Comparison of ENCODE assay signal across 17 cellular contexts in the genomic region with DNA sequence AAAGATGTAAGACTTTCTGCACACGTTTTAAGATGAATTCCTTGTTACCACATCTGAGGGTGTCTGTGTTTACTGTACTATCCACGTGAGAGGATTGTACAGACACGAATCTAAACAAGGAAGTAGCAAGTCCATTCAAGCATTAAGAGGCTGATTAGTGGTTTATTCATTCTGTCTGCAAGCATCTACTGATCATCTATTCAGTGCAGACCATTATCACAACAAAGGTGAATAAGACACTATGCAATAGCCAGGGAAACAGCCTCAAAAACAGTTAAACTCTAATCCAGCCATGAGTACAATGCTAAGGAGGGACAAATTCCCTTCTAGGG.
DNase-seq lines count a peak whose midpoint lies in the region; ATAC-seq lines count a peak whose summit lies in the region.
"Had no signal": no experiment of that assay in that cellular context is flagged by ENCODE, and none has a peak within 500 bp of the region (broad histone marks: within the 10 kb centered on the region; RNA-seq: fewer than 3 reads in every experiment).

No MANE protein-coding gene starts in this region.

- DNase-seq in DMS153 treated with DMSO at 0.1 percent for 48 hours (lab: John Stamatoyannopoulos, UW; ENCODE audit: unreplicated experiment) (peak; percentile 6), SW480 (ENCODE audit: low spot score) (peak; percentile 52), left colon (no peak), NCI-H526 treated with DMSO at 0.1 percent for 48 hours (lab: John Stamatoyannopoulos, UW) (no peak), NCI-H2227 (lab: John Stamatoyannopoulos, UW; ENCODE audit: unreplicated experiment) (no peak)
- DNase-seq: activated CD4-positive, alpha-beta T cell treated with anti-CD3 and anti-CD28 coated beads, Interleukin-2, amount 50 U/mL, for 1 hour; activated T-cell treated with anti-CD3 and anti-CD28 coated beads, Interleukin-2, amount 50 U/mL, for 24 hours; Calu3; heart right ventricle; Karpas-422; NCI-H510A treated with DMSO at 0.1 percent for 48 hours; PC-3; right cardiac atrium had no signal

- intact Hi-C loops in left colon (cut with DNase I, micrococcal nuclease) = no loop called here

- ATAC-seq in HG02759 (IDR thresholded peaks at IDR 0.05; ENCODE audit: unreplicated experiment) (peak; percentile 57), left colon (peak; percentile 47), GM19455 (IDR thresholded peaks at IDR 0.05; ENCODE audit: unreplicated experiment) (no peak), GM21619 (IDR thresholded peaks at IDR 0.05; ENCODE audit: unreplicated experiment) (no peak)
- ATAC-seq: activated naive CD4-positive, alpha-beta T cell treated with anti-CD3 and anti-CD28 coated beads, Interleukin-2, amount 50 U/mL, for 72 hours; PC-3; right cardiac atrium had no signal

Comparison
In these comparisons a context has a peak if more than half of its experiments do, and no peak if none do; other contexts are left out.
1. DNase-seq: peak in DMS153 treated with DMSO at 0.1 percent for 48 hours (single experiment) and SW480 (single experiment); none in left colon (0 of 2), NCI-H526 treated with DMSO at 0.1 percent for 48 hours (single experiment) and NCI-H2227 (single experiment).
2. ATAC-seq: peak in HG02759 (single experiment) and left colon (single experiment); none in GM19455 (single experiment) and GM21619 (single experiment).